ENCODE assay signal across 1 cellular context in the genomic region with DNA sequence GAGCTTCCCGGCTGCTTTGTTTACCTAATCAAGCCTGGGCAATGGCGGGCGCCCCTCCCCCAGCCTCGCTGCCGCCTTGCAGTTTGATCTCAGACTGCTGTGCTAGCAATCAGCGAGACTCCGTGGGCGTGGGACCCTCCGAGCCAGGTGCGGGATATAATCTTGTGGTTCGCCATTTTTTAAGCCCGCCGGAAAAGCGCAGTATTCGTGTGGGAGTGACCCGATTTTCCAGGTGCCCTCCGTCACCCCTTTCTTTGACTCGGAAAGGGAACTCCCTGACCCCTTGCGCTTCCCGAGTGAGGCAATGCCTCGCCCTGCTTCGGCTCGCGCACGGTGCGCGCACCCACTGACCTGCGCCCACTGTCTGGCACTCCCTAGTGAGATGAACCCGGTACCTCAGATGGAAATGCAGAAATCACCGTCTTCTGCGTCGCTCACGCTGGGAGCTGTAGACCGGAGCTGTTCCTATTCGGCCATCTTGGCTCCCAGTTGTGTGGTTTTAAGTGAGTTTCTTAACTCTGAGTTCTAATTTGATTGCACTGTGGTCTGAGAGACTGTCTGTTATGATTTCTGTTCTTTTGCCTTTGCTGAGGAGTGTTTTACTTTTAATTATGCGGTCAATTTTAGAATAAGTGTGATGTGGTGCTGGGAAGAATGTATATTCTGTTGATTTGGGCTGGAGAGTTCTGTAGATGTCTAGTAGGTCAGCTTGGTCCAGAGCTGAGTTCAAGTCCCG.
TF ChIP-seq lines count a peak whose summit lies in the region.

No MANE protein-coding gene starts in this region.

TF ChIP-seq in H1, 55 proteins besides CTCF, POLR2A, EP300 and RAD21:
- peak; percentile 32; the same call in 1 of the 2 replicates for TF ChIP-seq YY1 (IDR thresholded peaks at IDR 0.05; ENCODE audit: low read depth, low read length)
